13 cellular contexts compared by ENCODE assay signal in genomic region chr5:79563247-79563590, GRCh38.
"Had no signal": no experiment of that assay in that cellular context is flagged by ENCODE, and none has a peak within 500 bp of the region (broad histone marks: within the 10 kb centered on the region; RNA-seq: fewer than 3 reads in every experiment).

No MANE protein-coding gene starts in this region.

- H3K27ac Mint-ChIP-seq: T-helper 17 cell had no signal

- H3K4me3 Mint-ChIP-seq: T-helper 17 cell had no signal

- H3K4me1 Mint-ChIP-seq: T-helper 17 cell had no signal

- H3K27ac ChIP-seq: ascending aorta, heart left ventricle, pancreas had no signal

- DNase-seq: activated CD4-positive, alpha-beta T cell treated with anti-CD3 and anti-CD28 coated beads for 4 hours; activated gamma-delta T cell treated with Interleukin-2 at 50 U/mL for 16 hours; dermis blood vessel endothelial cell; gastrocnemius medialis; heart left ventricle; midbrain; pancreas; stimulated activated CD4-positive, alpha-beta T cell treated with anti-CD3 and anti-CD28 coated beads, Interleukin-2, amount 100 ng/mL, for 48 hours; stimulated activated naive CD4-positive, alpha-beta T cell; T-helper 17 cell; trophoblast cell had no signal

- H3K36me3 ChIP-seq: ascending aorta, gastrocnemius medialis, heart left ventricle, pancreas had no signal

- H3K4me3 ChIP-seq: ascending aorta, gastrocnemius medialis, heart left ventricle, lung, pancreas had no signal

- H3K27me3 ChIP-seq: ascending aorta, gastrocnemius medialis, heart left ventricle, pancreas had no signal

- H3K4me1 ChIP-seq: ascending aorta, pancreas had no signal

- H3K9me3 ChIP-seq: ascending aorta, gastrocnemius medialis, heart left ventricle, pancreas had no signal
